ENCODE assay signal across 9 cellular contexts in the genomic region with DNA sequence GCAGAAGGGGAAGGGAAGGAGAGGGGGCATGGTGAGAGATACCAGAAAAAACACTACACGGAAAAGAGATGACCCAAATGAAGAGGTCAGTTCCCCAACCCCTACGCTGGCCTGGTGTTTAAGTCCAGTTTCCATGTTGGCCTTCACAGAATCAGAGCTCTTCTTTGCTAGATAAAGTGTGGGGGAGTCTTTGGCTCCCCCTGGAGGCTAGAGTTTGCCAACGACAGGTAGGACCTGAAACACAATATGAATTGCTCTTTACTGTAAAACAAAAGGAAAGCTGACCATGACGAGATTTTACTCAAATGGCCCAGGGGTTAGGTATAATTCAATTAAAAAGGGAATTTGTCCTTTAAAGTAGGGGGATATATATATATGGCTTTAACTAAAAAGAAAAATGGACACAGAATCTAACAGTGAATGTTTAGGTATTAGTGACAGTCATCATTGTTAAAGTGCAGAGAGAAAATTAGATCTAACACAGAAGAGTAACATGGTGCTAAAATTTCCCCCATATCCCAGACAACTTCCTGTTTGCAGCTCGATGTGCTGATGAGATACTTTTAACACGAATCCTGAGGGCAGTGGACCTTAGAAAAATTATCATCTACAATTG.
DNase-seq lines count a peak whose midpoint lies in the region; ATAC-seq and TF ChIP-seq lines count a peak whose summit lies in the region.
"Had no signal": no experiment of that assay in that cellular context is flagged by ENCODE, and none has a peak within 500 bp of the region (broad histone marks: within the 10 kb centered on the region; RNA-seq: fewer than 3 reads in every experiment).

No MANE protein-coding gene starts in this region.

- H3K9me3 Mint-ChIP-seq in CD4-positive, alpha-beta memory T cell: no peaks in the 10 kb centered on the region
- no peaks in the 10 kb centered on the region for H3K9me3 Mint-ChIP-seq in activated naive CD8-positive, alpha-beta T cell treated with anti-CD3 and anti-CD28 coated beads, Interleukin-2, amount 10 ng/mL, durations not matched to agents 7 days and 5 days
- H3K9me3 Mint-ChIP-seq: activated naive CD4-positive, alpha-beta T cell treated with anti-CD3 and anti-CD28 coated beads, Interleukin-2, amount 50 U/mL, for 72 hours had no signal

- H3K36me3 Mint-ChIP-seq in CD4-positive, alpha-beta memory T cell: no peaks in the 10 kb centered on the region
- peaks cover 13% of the 10 kb centered on the region for H3K36me3 Mint-ChIP-seq in activated naive CD8-positive, alpha-beta T cell treated with anti-CD3 and anti-CD28 coated beads, Interleukin-2, amount 10 ng/mL, durations not matched to agents 7 days and 5 days
- H3K36me3 Mint-ChIP-seq: activated naive CD4-positive, alpha-beta T cell treated with anti-CD3 and anti-CD28 coated beads, Interleukin-2, amount 50 U/mL, for 72 hours had no signal

- ATAC-seq in SK-N-SH treated with all-trans-retinoic acid at 6 μM for 48 hours (peak; percentile 96), HG03469 (IDR thresholded peaks at IDR 0.05; ENCODE audit: unreplicated experiment) (no peak)
- ATAC-seq in activated naive CD8-positive, alpha-beta T cell treated with anti-CD3 and anti-CD28 coated beads, Interleukin-2, amount 10 ng/mL, durations not matched to agents 7 days and 5 days (ENCODE audit: low read depth): peak; percentile 27

- no CpG with 5 or more reads among the region's 6 CpGs for WGBS in iPS DF 6.9 (ENCODE audit: insufficient coverage, insufficient read length)

- H3K4me1 Mint-ChIP-seq in CD4-positive, alpha-beta memory T cell: peaks cover 16 to 20% (median 17%) of the 10 kb centered on the region in 4 donors
- H3K4me1 Mint-ChIP-seq in activated naive CD8-positive, alpha-beta T cell treated with anti-CD3 and anti-CD28 coated beads, Interleukin-2, amount 10 ng/mL, durations not matched to agents 7 days and 5 days: peaks cover 29% of the 10 kb centered on the region

- peak overlapping the region; percentile 4 to 88 (median 82) for H3K27ac Mint-ChIP-seq in CD4-positive, alpha-beta memory T cell
- peak overlapping the region; percentile 91 for H3K27ac Mint-ChIP-seq in activated naive CD8-positive, alpha-beta T cell treated with anti-CD3 and anti-CD28 coated beads, Interleukin-2, amount 10 ng/mL, durations not matched to agents 7 days and 5 days

- H3K27ac ChIP-seq in CD4-positive, alpha-beta memory T cell (ENCODE audit: low read depth, low read length): no peak overlapping the region
- no peak overlapping the region for H3K27ac ChIP-seq in iPS DF 6.9 (ENCODE audit: low read length)

- intact Hi-C loops in CD4-positive, alpha-beta memory T cell (cut with micrococcal nuclease): loop anchor here (2.0 to 10.0 kb wide), 3 partner anchors 370 to 460 kb away; partner anchors contain the start of gene POC5

- POLR2A ChIA-PET in CD4-positive, alpha-beta memory T cell (lab: Charles Lee; ENCODE audit: partially characterized antibody): interaction anchor here (0.6 to 1.3 kb wide), 5 partner anchors 19 to 838 kb away, joined by 3 to 4 read pairs (median 3); partner anchors contain the start of gene HMGCR
- POLR2A ChIA-PET in activated naive CD8-positive, alpha-beta T cell treated with anti-CD3 and anti-CD28 coated beads, Interleukin-2, amount 10 ng/mL, durations not matched to agents 7 days and 5 days (lab: Charles Lee): interaction anchor here (0.9 to 2.2 kb wide), 3 partner anchors 228 to 838 kb away, joined by 3 to 13 read pairs (median 6); partner anchors contain the start of genes HMGCR, IQGAP2 and POC5

- CTCF ChIA-PET in CD4-positive, alpha-beta memory T cell (lab: Charles Lee; ENCODE audit: partially characterized antibody): interaction anchor here (0.6 to 3.0 kb wide), 57 partner anchors 9 to 938 kb away, joined by 3 to 44 read pairs (median 5); partner anchors contain the start of genes ANKRD31 and IQGAP2

- no peaks in the 10 kb centered on the region for H3K27me3 ChIP-seq in CD4-positive, alpha-beta memory T cell (ENCODE audit: insufficient read depth, low read length)
- no peaks in the 10 kb centered on the region for H3K27me3 ChIP-seq in iPS DF 6.9 (ENCODE audit: control insufficient read depth, insufficient read depth, low read length)

- H3K4me1 ChIP-seq in CD4-positive, alpha-beta memory T cell (ENCODE audit: insufficient read depth, low read length): peaks cover 24% of the 10 kb centered on the region
- no peaks in the 10 kb centered on the region for H3K4me1 ChIP-seq in iPS DF 6.9 (ENCODE audit: control insufficient read depth, insufficient read depth, low read length)

- H3K4me3 Mint-ChIP-seq in CD4-positive, alpha-beta memory T cell: peak overlapping the region; percentile 56 to 88 (median 72)
- H3K4me3 Mint-ChIP-seq in activated naive CD8-positive, alpha-beta T cell treated with anti-CD3 and anti-CD28 coated beads, Interleukin-2, amount 10 ng/mL, durations not matched to agents 7 days and 5 days: peak overlapping the region; percentile 80

- no peaks in the 10 kb centered on the region for H3K9me3 ChIP-seq in CD4-positive, alpha-beta memory T cell (ENCODE audit: control insufficient read depth in 1 of 2, low read length in 2 of 2)
- H3K9me3 ChIP-seq in iPS DF 6.9 (ENCODE audit: control insufficient read depth, insufficient read depth, low read length): no peaks in the 10 kb centered on the region

- peak in 4 of 5 donors; percentile 41 to 54 (median 48) for DNase-seq in CD4-positive, alpha-beta memory T cell
- DNase-seq in GM19240 (ENCODE audit: insufficient read length, low spot score): peak; percentile 81
- peak; percentile 53 for DNase-seq in Jurkat, Clone E6-1 (ENCODE audit: low read depth, low spot score)
- peak; percentile 53 for DNase-seq in activated naive CD8-positive, alpha-beta T cell treated with anti-CD3 and anti-CD28 coated beads, Interleukin-2, amount 10 ng/mL, durations not matched to agents 7 days and 5 days
- DNase-seq in iPS DF 6.9 (ENCODE audit: low read depth, low spot score): peak; percentile 48
- peak; percentile 37 to 41 for DNase-seq in stimulated activated CD4-positive, alpha-beta T cell treated with anti-CD3 and anti-CD28 coated beads, Interleukin-2, amount 100 ng/mL, for 48 hours

- H3K4me3 ChIP-seq in CD4-positive, alpha-beta memory T cell (ENCODE audit: low read length in 2 of 2): peak overlapping the region in 1 of 2 donors; percentile 3
- H3K4me3 ChIP-seq in Jurkat, Clone E6-1 (ENCODE audit: low read length): no peak overlapping the region
- no peak overlapping the region for H3K4me3 ChIP-seq in iPS DF 6.9 (ENCODE audit: low read length)

- no peaks in the 10 kb centered on the region for H3K36me3 ChIP-seq in CD4-positive, alpha-beta memory T cell (ENCODE audit: insufficient read depth, low read length)
- no peaks in the 10 kb centered on the region for H3K36me3 ChIP-seq in iPS DF 6.9 (ENCODE audit: control insufficient read depth, insufficient read depth, low read length)

- H3K27me3 Mint-ChIP-seq in CD4-positive, alpha-beta memory T cell: no peaks in the 10 kb centered on the region
- H3K27me3 Mint-ChIP-seq in activated naive CD8-positive, alpha-beta T cell treated with anti-CD3 and anti-CD28 coated beads, Interleukin-2, amount 10 ng/mL, durations not matched to agents 7 days and 5 days: no peaks in the 10 kb centered on the region

TF ChIP-seq in SK-N-SH treated with all-trans-retinoic acid at 6 μM for 48 hours, 23 proteins besides CTCF, POLR2A, EP300 and RAD21 (continues in another document):
- TF ChIP-seq BACH2 (CRISPR knock-in tag; IDR thresholded peaks at IDR 0.05; ENCODE audit: borderline replicate concordance): no peak
- TF ChIP-seq, protein P1, sequence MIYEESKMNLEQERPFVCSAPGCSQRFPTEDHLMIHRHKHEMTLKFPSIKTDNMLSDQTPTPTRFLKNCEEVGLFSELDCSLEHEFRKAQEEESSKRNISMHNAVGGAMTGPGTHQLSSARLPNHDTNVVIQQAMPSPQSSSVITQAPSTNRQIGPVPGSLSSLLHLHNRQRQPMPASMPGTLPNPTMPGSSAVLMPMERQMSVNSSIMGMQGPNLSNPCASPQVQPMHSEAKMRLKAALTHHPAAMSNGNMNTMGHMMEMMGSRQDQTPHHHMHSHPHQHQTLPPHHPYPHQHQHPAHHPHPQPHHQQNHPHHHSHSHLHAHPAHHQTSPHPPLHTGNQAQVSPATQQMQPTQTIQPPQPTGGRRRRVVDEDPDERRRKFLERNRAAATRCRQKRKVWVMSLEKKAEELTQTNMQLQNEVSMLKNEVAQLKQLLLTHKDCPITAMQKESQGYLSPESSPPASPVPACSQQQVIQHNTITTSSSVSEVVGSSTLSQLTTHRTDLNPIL (CRISPR knock-in tag; IDR thresholded peaks at IDR 0.05; ENCODE audit: low read depth): no peak
- TF ChIP-seq RARB (CRISPR knock-in tag; IDR thresholded peaks at IDR 0.05): no peak
- no peak for TF ChIP-seq TCF4 (CRISPR knock-in tag; IDR thresholded peaks at IDR 0.05; ENCODE audit: borderline replicate concordance)
- no peak for TF ChIP-seq CSRNP3 (CRISPR knock-in tag; IDR thresholded peaks at IDR 0.05)
- TF ChIP-seq TOX (CRISPR knock-in tag; IDR thresholded peaks at IDR 0.05; ENCODE audit: borderline replicate concordance): no peak
